Comparison of ENCODE assay signal across 21 cellular contexts in the genomic region with DNA sequence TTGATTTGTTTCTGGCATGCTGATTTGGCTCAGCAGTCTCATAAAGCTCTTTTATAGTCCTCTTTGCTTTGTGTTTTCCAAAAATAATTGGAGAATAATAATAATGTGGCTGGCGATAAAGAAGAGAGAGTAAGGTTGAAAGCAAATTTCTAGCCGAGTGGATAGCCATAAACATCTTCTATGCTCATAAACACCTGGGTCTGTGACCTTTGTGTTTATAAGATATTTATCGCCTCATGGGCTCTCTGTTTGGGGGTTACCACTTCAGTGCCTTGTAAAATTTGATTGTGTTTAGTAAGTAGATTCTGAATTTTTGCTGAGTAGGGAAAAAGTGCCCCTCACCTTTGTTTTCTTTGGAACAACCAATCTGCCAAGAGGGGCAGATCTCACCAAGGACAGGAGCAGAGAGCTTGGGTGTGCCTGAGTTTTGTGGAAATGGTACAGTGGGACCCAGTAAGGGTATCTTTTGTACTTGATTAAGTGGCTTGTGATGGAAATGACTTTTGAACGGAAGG.
A peak's percentile ranks its signal among the peaks of the same experiment; 100 is the strongest.
DNase-seq lines count a peak whose midpoint lies in the region; ATAC-seq, FAIRE-seq and TF ChIP-seq lines count a peak whose summit lies in the region.
"Had no signal": no experiment of that assay in that cellular context is flagged by ENCODE, and none has a peak within 500 bp of the region (broad histone marks: within the 10 kb centered on the region; RNA-seq: fewer than 3 reads in every experiment).

No MANE protein-coding gene starts in this region.

- no peaks in the 10 kb centered on the region for H3K27me3 ChIP-seq in IMR-90 (ENCODE audit: control insufficient read depth, insufficient read depth, low read length)
- H3K27me3 ChIP-seq in OCI-LY1 (ENCODE audit: insufficient read depth, low read length), result no peaks in the 10 kb centered on the region
- peaks cover 0 to 2% (median 0%) of the 10 kb centered on the region in 4 experiments; a peak in 1 of 7 replicates for H3K27me3 ChIP-seq in H1 (replicated peaks in 1 of 4; ENCODE audit: control insufficient read depth in 3 of 4, extremely low read depth in 1 of 4, insufficient read depth in 3 of 4, low read length in 3 of 4)
- no peaks in the 10 kb centered on the region for H3K27me3 ChIP-seq in mammary epithelial cell (ENCODE audit: insufficient read depth, low read length)
- H3K27me3 ChIP-seq in adrenal gland, result no peaks in the 10 kb centered on the region
- H3K27me3 ChIP-seq: BE2C had no signal

- H3K9ac ChIP-seq in IMR-90 (ENCODE audit: low read depth, low read length), result no peak overlapping the region
- no peak overlapping the region; the same call in 1 of the 2 replicates for H3K9ac ChIP-seq in OCI-LY1 (ENCODE audit: low read length)
- H3K9ac ChIP-seq in H1 (replicated peaks in 1 of 4; ENCODE audit: extremely low read depth in 1 of 4, low read depth in 3 of 4, low read length in 3 of 4), result no peak overlapping the region
- no peak overlapping the region for H3K9ac ChIP-seq in mammary epithelial cell (ENCODE audit: insufficient read depth, low read length)
- H3K9ac ChIP-seq: GM23248 had no signal

- BruUV-seq in IMR-90 (replicated peaks; lab: Mats Ljungman, UMichigan), result no TSS peak
- BruUV-seq in mammary epithelial cell (replicated peaks; lab: Mats Ljungman, UMichigan), result no TSS peak

- H4K20me1 ChIP-seq in IMR-90 (ENCODE audit: insufficient read depth, low read length), result no peaks in the 10 kb centered on the region
- H4K20me1 ChIP-seq in OCI-LY1 (ENCODE audit: insufficient read depth, low read length), result no peaks in the 10 kb centered on the region
- no peaks in the 10 kb centered on the region for H4K20me1 ChIP-seq in H1 (replicated peaks in 1 of 2; ENCODE audit: control insufficient read depth in 1 of 2, insufficient read depth in 2 of 2, low read length in 2 of 2)
- no peaks in the 10 kb centered on the region for H4K20me1 ChIP-seq in mammary epithelial cell (ENCODE audit: insufficient read depth, low read length)

- no peaks in the 10 kb centered on the region for H3K23me2 ChIP-seq in H1 (ENCODE audit: low read depth, low read length)

- H2BK120ac ChIP-seq in IMR-90 (ENCODE audit: low read depth, low read length) (no peak overlapping the region), H1 (replicated peaks; ENCODE audit: low read depth, low read length) (no peak overlapping the region)

- H3K4me2 ChIP-seq in IMR-90 (ENCODE audit: low read depth, low read length), result no peak overlapping the region
- H3K4me2 ChIP-seq in OCI-LY1 (ENCODE audit: low read length), result peak overlapping the region; percentile 28; the same call in 1 of the 2 replicates
- H3K4me2 ChIP-seq in H1 (ENCODE audit: insufficient read depth in 1 of 2, low read depth in 2 of 2, low read length in 2 of 2), result no peak overlapping the region
- H3K4me2 ChIP-seq in mammary epithelial cell (ENCODE audit: insufficient read depth, low read depth, low read length), result no peak overlapping the region

- no peaks in the 10 kb centered on the region for H3K79me1 ChIP-seq in IMR-90 (ENCODE audit: low read depth in 1 of 2, low read length in 2 of 2)
- H3K79me1 ChIP-seq in H1 (ENCODE audit: low read depth, low read length), result no peaks in the 10 kb centered on the region

- no peaks in the 10 kb centered on the region for H3K9me2 ChIP-seq in OCI-LY1 (ENCODE audit: low read depth, low read length)

- H2BK15ac ChIP-seq in IMR-90 (ENCODE audit: low read depth, low read length), result no peak overlapping the region
- no peak overlapping the region for H2BK15ac ChIP-seq in H1 (ENCODE audit: low read length)

- H4K8ac ChIP-seq in IMR-90 (ENCODE audit: low read depth in 2 of 2, low read length in 2 of 2) (no peak overlapping the region), H1 (ENCODE audit: extremely low read depth, insufficient read depth, low read length) (no peak overlapping the region)

- H4K5ac ChIP-seq in IMR-90 (ENCODE audit: low read depth, low read length) (no peak overlapping the region), H1 (ENCODE audit: insufficient read length, low read depth, low read length) (no peak overlapping the region)

- no peak overlapping the region for H2BK12ac ChIP-seq in H1 (ENCODE audit: low read depth, low read length)

- no peak for FAIRE-seq in H1 (lab: Jason Lieb, UNC)
- FAIRE-seq: A204.1, D721Med, G401.6, GM12891 had no signal

- H3K4me3 ChIP-seq in IMR-90 (ENCODE audit: insufficient read depth, low read depth, low read length) (no peak overlapping the region), OCI-LY1 (ENCODE audit: low read depth, low read length, poor library complexity, severe bottlenecking) (no peak overlapping the region), H1 (ENCODE audit: extremely low read depth in 1 of 4, insufficient read depth in 2 of 4, low read depth in 3 of 4, low read length in 4 of 4) (no peak overlapping the region), mammary epithelial cell (replicated peaks in 1 of 3; ENCODE audit: insufficient read depth in 1 of 3, low read depth in 2 of 3, low read length in 3 of 3) (no peak overlapping the region), adrenal gland (no peak overlapping the region)
- H3K4me3 ChIP-seq: GM23248 had no signal

- dilution Hi-C loops in IMR-90 (cut with HindIII; ENCODE audit: low sequenced_read_pairs, unreplicated experiment), result no loop called here
- dilution Hi-C loops in mammary epithelial cell (cut with HindIII; ENCODE audit: low sequenced_read_pairs), result no loop called here

- in situ Hi-C loops in IMR-90 (cut with MboI; ENCODE audit: low sequenced_read_pairs) (no loop called here), mammary epithelial cell (cut with MboI; ENCODE audit: low sequenced_read_pairs in 2 of 2) (no loop called here)

- no peak overlapping the region for H2AK9ac ChIP-seq in IMR-90 (replicated peaks; ENCODE audit: low read depth, low read length, poor library complexity)

- H2AFZ ChIP-seq in IMR-90 (replicated peaks; ENCODE audit: low read length, poor library complexity) (no peak overlapping the region), OCI-LY1 (ENCODE audit: low read length) (no peak overlapping the region), H1 (ENCODE audit: low read length) (no peak overlapping the region), mammary epithelial cell (ENCODE audit: low read depth, low read length) (no peak overlapping the region)
- H2AFZ ChIP-seq: GM23248 had no signal

- H2BK20ac ChIP-seq in IMR-90 (ENCODE audit: low read depth, low read length) (no peak overlapping the region), H1 (ENCODE audit: low read length) (no peak overlapping the region)

- CTCF ChIA-PET in IMR-90 (lab: Yijun Ruan, JAX), result no interaction called here
- CTCF ChIA-PET in H1 (lab: Charles Lee; ENCODE audit: partially characterized antibody), result interaction anchor here (0.7 kb wide), 1 partner anchor 1148 kb away, joined by 3 read pairs; no protein-coding TSS in a partner anchor
- CTCF ChIA-PET in mammary epithelial cell (lab: Charles Lee; ENCODE audit: low non-redundant PET), result no interaction called here

- TF ChIP-seq CTCF in IMR-90 (conservative IDR thresholded peaks at IDR 0.05; ENCODE audit: low read depth, low read length), result no peak
- TF ChIP-seq CTCF in OCI-LY1 (IDR thresholded peaks at IDR 0.05; ENCODE audit: low read length), result no peak
- no peak for TF ChIP-seq CTCF in H1 (IDR thresholded peaks at IDR 0.05; ENCODE audit: control extremely low read depth in 1 of 3, insufficient read depth in 1 of 3, low read depth in 1 of 3, low read length in 3 of 3)
- TF ChIP-seq CTCF in mammary epithelial cell (conservative IDR thresholded peaks at IDR 0.05 in 1 of 2, IDR thresholded peaks at IDR 0.05 in 1 of 2; ENCODE audit: extremely low read depth in 1 of 2, insufficient read depth in 1 of 2, low read depth in 1 of 2, low read length in 2 of 2), result no peak
- no peak for TF ChIP-seq CTCF in adrenal gland (IDR thresholded peaks at IDR 0.05)

- no peak overlapping the region for H3K18ac ChIP-seq in IMR-90 (ENCODE audit: low read depth, low read length)
- H3K18ac ChIP-seq in H1 (ENCODE audit: extremely low read depth, low read length), result no peak overlapping the region

- no peak for TF ChIP-seq EP300 in H1 (IDR thresholded peaks at IDR 0.05; ENCODE audit: borderline replicate concordance in 1 of 2, low read depth in 2 of 2, low read length in 2 of 2)

- H3K36me3 ChIP-seq in IMR-90 (ENCODE audit: control insufficient read depth, insufficient read depth, low read length), result no peaks in the 10 kb centered on the region
- H3K36me3 ChIP-seq in OCI-LY1 (ENCODE audit: insufficient read depth, low read length), result no peaks in the 10 kb centered on the region
- H3K36me3 ChIP-seq in H1 (ENCODE audit: control insufficient read depth in 2 of 4, insufficient read depth in 4 of 4, low read length in 3 of 4), result no peaks in the 10 kb centered on the region
- no peaks in the 10 kb centered on the region for H3K36me3 ChIP-seq in mammary epithelial cell (ENCODE audit: insufficient read depth, low read length)
- no peaks in the 10 kb centered on the region for H3K36me3 ChIP-seq in adrenal gland (replicated peaks in 1 of 2)
- H3K36me3 ChIP-seq: BE2C had no signal

- H2AK5ac ChIP-seq in IMR-90 (ENCODE audit: low read depth, low read length) (no peak overlapping the region), H1 (ENCODE audit: low read depth, low read length) (no peak overlapping the region)

- H3K79me2 ChIP-seq in OCI-LY1 (ENCODE audit: insufficient read depth, low read length) (peaks cover 70% of the 10 kb centered on the region), H1 (ENCODE audit: control insufficient read depth in 1 of 2, insufficient read depth in 2 of 2, low read length in 2 of 2) (no peaks in the 10 kb centered on the region), mammary epithelial cell (ENCODE audit: insufficient read depth, low read length) (no peaks in the 10 kb centered on the region)

- H3K27ac ChIP-seq in IMR-90 (ENCODE audit: insufficient read depth, low read length) (no peak overlapping the region), OCI-LY1 (ENCODE audit: low read depth, low read length, poor library complexity, severe bottlenecking) (peak overlapping the region; percentile 94), H1 (ENCODE audit: low read depth, low read length) (no peak overlapping the region), mammary epithelial cell (ENCODE audit: insufficient read depth, low read depth, low read length) (no peak overlapping the region), adrenal gland (no peak overlapping the region)
- H3K27ac ChIP-seq: C4-2B, GM23248, HL-60 had no signal

- H4K91ac ChIP-seq in IMR-90 (ENCODE audit: insufficient read depth, low read depth, low read length) (no peak overlapping the region), H1 (replicated peaks; ENCODE audit: insufficient read length, low read length) (no peak overlapping the region)

- H3K9me3 ChIP-seq in IMR-90 (ENCODE audit: control insufficient read depth, insufficient read depth, low read length), result no peaks in the 10 kb centered on the region; the same call in 1 of the 2 replicates
- H3K9me3 ChIP-seq in OCI-LY1 (ENCODE audit: low read length), result no peaks in the 10 kb centered on the region
- H3K9me3 ChIP-seq in H1 (ENCODE audit: insufficient read depth in 2 of 2, low read depth in 1 of 2, low read length in 1 of 2), result no peaks in the 10 kb centered on the region
- H3K9me3 ChIP-seq in mammary epithelial cell (replicated peaks; ENCODE audit: insufficient read depth, low read length), result peaks cover 21% of the 10 kb centered on the region
- H3K9me3 ChIP-seq in adrenal gland (replicated peaks in 1 of 3), result no peaks in the 10 kb centered on the region
- H3K9me3 ChIP-seq: BE2C had no signal

- intact Hi-C loops in IMR-90 (cut with micrococcal nuclease) (no loop called here), mammary epithelial cell (cut with micrococcal nuclease) (no loop called here), adrenal gland (cut with DNase I) (no loop called here)

- H3K56ac ChIP-seq in IMR-90 (ENCODE audit: extremely low read depth, insufficient read depth, low read length) (no peak overlapping the region), H1 (replicated peaks; ENCODE audit: insufficient read length, low read depth, low read length) (no peak overlapping the region)

- H3K14ac ChIP-seq in IMR-90 (replicated peaks; ENCODE audit: low read depth, low read length) (no peak overlapping the region), H1 (ENCODE audit: insufficient read length) (no peak overlapping the region)

- TF ChIP-seq POLR2A in IMR-90 (IDR thresholded peaks at IDR 0.05; ENCODE audit: low read depth, low read length) (no peak), H1 (IDR thresholded peaks at IDR 0.05; ENCODE audit: control extremely low read depth in 1 of 2, low read depth in 2 of 2, low read length in 2 of 2) (no peak), adrenal gland (IDR thresholded peaks at IDR 0.05) (no peak)

- H3K4me1 ChIP-seq in IMR-90 (ENCODE audit: control insufficient read depth, insufficient read depth, low read length) (no peaks in the 10 kb centered on the region), OCI-LY1 (ENCODE audit: insufficient read depth, low read length, severe bottlenecking) (peaks cover 94% of the 10 kb centered on the region), H1 (replicated peaks in 1 of 4; ENCODE audit: control insufficient read depth in 3 of 4, insufficient read depth in 4 of 4, low read length in 3 of 4) (peaks cover 2 to 11% (median 6%) of the 10 kb centered on the region in 4 experiments; a peak in 4 of 7 replicates), mammary epithelial cell (ENCODE audit: insufficient read depth, low read length) (no peaks in the 10 kb centered on the region), adrenal gland (replicated peaks in 1 of 2) (no peaks in the 10 kb centered on the region)

- POLR2A ChIA-PET in IMR-90 (lab: Charles Lee; ENCODE audit: unreplicated experiment), result no interaction called here
- POLR2A ChIA-PET in H1 (lab: Charles Lee; ENCODE audit: partially characterized antibody), result no interaction called here

- H2BK5ac ChIP-seq in IMR-90 (ENCODE audit: low read depth, low read length, poor library complexity, severe bottlenecking), result no peak overlapping the region
- H2BK5ac ChIP-seq in H1 (ENCODE audit: low read depth, low read length), result no peak overlapping the region

- H3K4ac ChIP-seq in IMR-90 (ENCODE audit: low read depth, low read length) (no peak overlapping the region), H1 (replicated peaks; ENCODE audit: insufficient read length, low read depth, low read length) (no peak overlapping the region)

- TF ChIP-seq RAD21 in IMR-90 (IDR thresholded peaks at IDR 0.05; ENCODE audit: low read length) (no peak), H1 (IDR thresholded peaks at IDR 0.05 in 1 of 2, conservative IDR thresholded peaks at IDR 0.05 in 1 of 2; ENCODE audit: low read depth in 2 of 2, low read length in 2 of 2) (no peak)

- ATAC-seq in IMR-90 (ENCODE audit: low read depth) (no peak), HG03039 (IDR thresholded peaks at IDR 0.05; ENCODE audit: unreplicated experiment) (no peak), HG02885 (IDR thresholded peaks at IDR 0.05; ENCODE audit: poor library complexity, unreplicated experiment) (no peak)

- no peak overlapping the region for H3K23ac ChIP-seq in IMR-90 (ENCODE audit: low read depth, low read length)
- no peak overlapping the region for H3K23ac ChIP-seq in H1 (ENCODE audit: insufficient read length)

- no peaks in the 10 kb centered on the region for H3K9me1 ChIP-seq in IMR-90 (ENCODE audit: insufficient read depth, low read length)

- no CpG with 5 or more reads among the region's 4 CpGs for WGBS in IMR-90 (ENCODE audit: extremely low coverage in 2 of 2, insufficient read length in 1 of 2), 2 experiments
- 94% methylated on average over 4 of the region's 4 CpGs; no CpG with 5 or more reads in 1 of the 2 experiments for WGBS in H1 (ENCODE audit: extremely low coverage in 1 of 2, insufficient coverage in 1 of 2, insufficient read length in 1 of 2, insufficient replicate concordance in 2 of 2, low coverage in 1 of 2, low lambda C conversion rate in 2 of 2, missing lambda C conversion rate in 1 of 2), 2 experiments
- 69% methylated on average over 4 of the region's 4 CpGs for WGBS in mammary epithelial cell (ENCODE audit: low coverage, missing lambda C conversion rate)
- 87 to 91% (median 89%) methylated on average over 4 of the region's 4 CpGs for WGBS in adrenal gland, 4 donors

- H3F3A ChIP-seq in OCI-LY1 (ENCODE audit: insufficient read depth, low read length), result peaks cover 3% of the 10 kb centered on the region; the same call in 1 of the 2 replicates

- DNase-seq in IMR-90 (no peak), H1 (ENCODE audit: low read depth in 1 of 2, low spot score in 2 of 2) (no peak), mammary epithelial cell (no peak), adrenal gland (no peak)
- DNase-seq: CD4-positive, alpha-beta memory T cell; COR-L47; DMS153; DMS79 treated with DMSO at 0.1 percent for 48 hours; EL; GM23248; H7 had no signal
